In genomic region chr20:25750765-25751696, GRCh38 we compare ENCODE assay signal across 7 cellular contexts.
DNase-seq lines count a peak whose midpoint lies in the region; ATAC-seq and TF ChIP-seq lines count a peak whose summit lies in the region.

No MANE protein-coding gene starts in this region.

- in situ Hi-C loops in GM18951 (cut with MboI; ENCODE audit: low sequenced_read_pairs, unreplicated experiment) (loop anchor here (25.0 kb wide), 1 partner anchor 111 kb away; no protein-coding TSS in a partner anchor), astrocyte of the cerebellum (cut with HindIII; ENCODE audit: low sequenced_read_pairs) (no loop called here)

- peak; percentile 86 for ATAC-seq in HG03439 (IDR thresholded peaks at IDR 0.05; ENCODE audit: unreplicated experiment)

- no peak for TF ChIP-seq CTCF in astrocyte of the cerebellum (IDR thresholded peaks at IDR 0.05; ENCODE audit: low read depth, low read length, missing control alignments)

- peak; percentile 14 for DNase-seq in T follicular helper cell (ENCODE audit: low read depth)
- no peak for DNase-seq in astrocyte of the cerebellum (ENCODE audit: low read depth)
- DNase-seq in iPS-NIHi11 (ENCODE audit: low spot score) = peak; percentile 79
- peak; percentile 54 for DNase-seq in stimulated activated CD4-positive, alpha-beta T cell treated with anti-CD3 and anti-CD28 coated beads, Interleukin-12 subunit alpha, Interleukin-12 subunit beta, amount 100 ng/mL, for 4 hours
- no peak for DNase-seq in NCI-H1694 (lab: John Stamatoyannopoulos, UW)

- peak; percentile 39 for TF ChIP-seq POLR2A in GM18951 (IDR thresholded peaks at IDR 0.05; ENCODE audit: extremely low read depth, insufficient read depth, insufficient read length)

- H3K4me3 ChIP-seq in astrocyte of the cerebellum (ENCODE audit: low read depth, low read length) = peak overlapping the region; percentile 31

Comparison
In these comparisons a context has a peak if more than half of its experiments do, and no peak if none do; other contexts are left out.
1. DNase-seq: peak in T follicular helper cell (single experiment), iPS-NIHi11 (single experiment) and stimulated activated CD4-positive, alpha-beta T cell treated with anti-CD3 and anti-CD28 coated beads, Interleukin-12 subunit alpha, Interleukin-12 subunit beta, amount 100 ng/mL, for 4 hours (single experiment); none in astrocyte of the cerebellum (single experiment) and NCI-H1694 (single experiment).